In the genomic region with DNA sequence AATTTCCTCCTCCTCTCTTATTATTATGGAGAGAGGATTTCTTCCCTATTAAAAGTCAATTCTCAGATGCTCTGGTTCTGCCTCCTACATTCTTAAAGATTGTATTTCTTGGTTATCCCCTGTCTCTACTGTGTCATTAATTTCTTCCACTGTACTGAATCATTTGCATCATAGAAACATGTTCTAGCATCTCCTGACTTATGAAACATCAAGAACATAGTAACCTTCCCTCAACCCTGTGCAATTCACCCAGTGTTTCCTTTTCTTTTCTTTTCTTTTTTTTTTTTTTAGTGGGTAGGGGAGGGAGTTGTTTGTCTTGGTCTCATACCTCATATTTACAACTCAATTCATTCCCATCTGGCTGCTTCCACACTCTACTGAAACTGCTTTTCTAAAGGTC, we compare ENCODE assay signal across 16 cellular contexts.
A peak's percentile ranks its signal among the peaks of the same experiment; 100 is the strongest.
DNase-seq lines count a peak whose midpoint lies in the region; ATAC-seq and TF ChIP-seq lines count a peak whose summit lies in the region.
"Had no signal": no experiment of that assay in that cellular context is flagged by ENCODE, and none has a peak within 500 bp of the region (broad histone marks: within the 10 kb centered on the region; RNA-seq: fewer than 3 reads in every experiment).

No MANE protein-coding gene starts in this region.

- peak; percentile 58 for ATAC-seq in sciatic nerve
- ATAC-seq: A549, GM12878 had no signal

- H3K4me3 ChIP-seq in choroid plexus epithelial cell (ENCODE audit: low read depth, low read length) = no peak overlapping the region
- H3K4me3 ChIP-seq: A549, GM12878, GM23248, HAP-1 had no signal

- no peak for TF ChIP-seq CTCF in choroid plexus epithelial cell (conservative IDR thresholded peaks at IDR 0.05; ENCODE audit: low read depth, low read length)

- intact Hi-C loops in sciatic nerve (cut with DNase I) = no loop called here

- DNase-seq in DMS53 (lab: John Stamatoyannopoulos, UW) (peak; percentile 25), DMS53 treated with DMSO at 0.1 percent for 48 hours (lab: John Stamatoyannopoulos, UW; ENCODE audit: unreplicated experiment) (no peak), NCI-H69 (lab: John Stamatoyannopoulos, UW) (peak; percentile 42), choroid plexus epithelial cell (ENCODE audit: low read depth) (peak; percentile 8), sciatic nerve (ENCODE audit: low spot score) (no peak), OCI-M1 (lab: John Stamatoyannopoulos, UW) (no peak), HT-29 (ENCODE audit: low spot score) (no peak)
- DNase-seq: AML-193; Caco-2; CD4-positive, alpha-beta T cell; DMS79 treated with DMSO at 0.1 percent for 48 hours; GM23248; IMR-90 had no signal

Comparison
In these comparisons a context has a peak if more than half of its experiments do, and no peak if none do; other contexts are left out.
1. DNase-seq: peak in DMS53 (single experiment), NCI-H69 (single experiment) and choroid plexus epithelial cell (single experiment); none in DMS53 treated with DMSO at 0.1 percent for 48 hours (single experiment), sciatic nerve (single experiment), OCI-M1 (single experiment) and HT-29 (single experiment).